In the genomic region with DNA sequence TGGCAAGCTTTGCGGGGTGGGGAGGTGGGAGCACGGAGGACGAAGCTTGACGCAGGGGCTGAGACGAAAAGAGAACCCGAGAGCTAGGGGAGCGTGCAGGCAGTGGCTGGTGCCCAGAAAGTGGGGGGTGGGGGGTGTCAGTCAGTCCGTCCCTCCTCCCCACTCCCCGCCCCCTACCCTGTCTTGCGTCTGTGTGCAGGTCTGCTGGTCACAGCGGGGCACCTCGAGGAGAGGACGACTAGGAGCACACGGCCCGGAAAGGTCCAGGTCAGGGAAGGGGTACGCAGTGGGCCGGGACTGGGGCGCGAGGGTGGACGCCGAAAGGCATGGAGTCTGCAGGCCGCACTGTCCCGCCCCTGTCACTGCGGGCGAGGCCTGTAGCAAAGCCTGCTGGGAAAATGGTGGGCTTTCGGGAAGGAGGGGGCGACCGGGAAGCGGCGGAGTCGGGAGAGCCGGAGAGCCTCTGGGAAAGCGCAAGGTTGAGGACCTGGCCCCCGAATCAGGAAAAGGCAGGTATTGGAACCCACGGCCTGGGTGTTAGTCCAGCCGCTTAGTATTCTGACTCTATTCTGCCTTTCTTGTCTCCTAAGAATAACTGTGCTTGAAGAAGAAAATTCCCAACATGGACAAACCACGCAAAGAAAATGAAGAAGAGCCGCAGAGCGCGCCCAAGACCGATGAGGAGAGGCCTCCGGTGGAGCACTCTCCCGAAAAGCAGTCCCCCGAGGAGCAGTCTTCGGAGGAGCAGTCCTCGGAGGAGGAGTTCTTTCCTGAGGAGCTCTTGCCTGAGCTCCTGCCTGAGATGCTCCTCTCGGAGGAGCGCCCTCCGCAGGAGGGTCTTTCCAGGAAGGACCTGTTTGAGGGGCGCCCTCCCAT, we compare ENCODE assay signal across 1 cellular context.
TF ChIP-seq lines count a peak whose summit lies in the region.

No MANE protein-coding gene starts in this region.

TF ChIP-seq in A549, 52 proteins besides CTCF, POLR2A, EP300 and RAD21 (continued from another document):
- TF ChIP-seq MAX (IDR thresholded peaks at IDR 0.05), result peak; percentile 62; the same call in 1 of the 2 replicates
- no peak; the same call in 1 of the 2 replicates for TF ChIP-seq MYC (IDR thresholded peaks at IDR 0.05; ENCODE audit: borderline replicate concordance, low read length)
- peak; percentile 70 for TF ChIP-seq SMC3 (IDR thresholded peaks at IDR 0.05)
- no peak for TF ChIP-seq FOSB (CRISPR knock-in tag; IDR thresholded peaks at IDR 0.05)
- TF ChIP-seq JUN (IDR thresholded peaks at IDR 0.05), result peak in 1 of 2 experiments; percentile 65; a peak in 2 of 5 replicates
- TF ChIP-seq PHF8 (IDR thresholded peaks at IDR 0.05; ENCODE audit: borderline replicate concordance, low read depth), result peak; percentile 49
- no peak for TF ChIP-seq NPAS2 (CRISPR knock-in tag; IDR thresholded peaks at IDR 0.05; ENCODE audit: borderline replicate concordance)
- TF ChIP-seq GATA3 (IDR thresholded peaks at IDR 0.05; ENCODE audit: borderline replicate concordance), result no peak
- peak; percentile 52 for TF ChIP-seq E2F6 (IDR thresholded peaks at IDR 0.05; ENCODE audit: borderline replicate concordance, low read depth)
- TF ChIP-seq HOXB5 (CRISPR knock-in tag; IDR thresholded peaks at IDR 0.05), result no peak
- no peak for TF ChIP-seq HDAC2 (IDR thresholded peaks at IDR 0.05)
- no peak for TF ChIP-seq NFE2L2 (conservative IDR thresholded peaks at IDR 0.05; ENCODE audit: low read length)
- TF ChIP-seq KDM5A (IDR thresholded peaks at IDR 0.05), result peak; percentile 2; the same call in 1 of the 2 replicates
- no peak for TF ChIP-seq FOXS1 (CRISPR knock-in tag; IDR thresholded peaks at IDR 0.05)
TF ChIP-seq in A549: peak in this region for 6.
